Comparison of ENCODE assay signal across 12 cellular contexts in genomic region chr2:134235771-134236170, GRCh38. TPM values are rescaled to one million over a fixed set of nuclear protein-coding genes. Genes with fewer than 3 reads are reported as not detected.
A peak's percentile ranks its signal among the peaks of the same experiment; 100 is the strongest.
DNase-seq lines count a peak whose midpoint lies in the region; ATAC-seq and TF ChIP-seq lines count a peak whose summit lies in the region.
"Had no signal": no experiment of that assay in that cellular context is flagged by ENCODE, and none has a peak within 500 bp of the region (broad histone marks: within the 10 kb centered on the region; RNA-seq: fewer than 3 reads in every experiment).

No MANE protein-coding gene starts in this region.

- H3K9me3 ChIP-seq in CD8-positive, alpha-beta T cell (ENCODE audit: low read length) = no peaks in the 10 kb centered on the region
- H3K9me3 ChIP-seq in osteoblast (ENCODE audit: low read depth, low read length) = no peaks in the 10 kb centered on the region
- H3K9me3 ChIP-seq: Peyer's patch had no signal

- no peak for DNase-seq in CD8-positive, alpha-beta T cell
- DNase-seq in central memory CD8-positive, alpha-beta T cell (ENCODE audit: low spot score in 2 of 2) = no peak
- no peak for DNase-seq in osteoblast (ENCODE audit: insufficient read length, low spot score, missing footprints)
- no peak for DNase-seq in stimulated activated CD4-positive, alpha-beta T cell treated with anti-CD3 and anti-CD28 coated beads, Interleukin-12 subunit alpha, Interleukin-12 subunit beta, amount 100 ng/mL, for 4 hours
- no peak for DNase-seq in effector CD8-positive, alpha-beta T cell (lab: John Stamatoyannopoulos, UW)
- DNase-seq: central memory CD4-positive, alpha-beta T cell; NCI-H1092 treated with DMSO at 0.1 percent for 48 hours; Peyer's patch had no signal

- H3K27me3 ChIP-seq in CD8-positive, alpha-beta T cell (ENCODE audit: insufficient read depth, low read length) = no peaks in the 10 kb centered on the region
- H3K27me3 ChIP-seq in KMS-11 (ENCODE audit: insufficient read depth, low read depth) = no peaks in the 10 kb centered on the region
- H3K27me3 ChIP-seq in osteoblast (ENCODE audit: insufficient read depth, low read length) = no peaks in the 10 kb centered on the region
- H3K27me3 ChIP-seq: Peyer's patch had no signal

- intact Hi-C loops in CD8-positive, alpha-beta T cell (cut with DNase I, micrococcal nuclease) = no loop called here

- H4K20me1 ChIP-seq in KMS-11 (ENCODE audit: insufficient read depth) = no peaks in the 10 kb centered on the region
- no peaks in the 10 kb centered on the region for H4K20me1 ChIP-seq in osteoblast (ENCODE audit: insufficient read depth, low read length)

- H3K27ac ChIP-seq in CD8-positive, alpha-beta T cell (ENCODE audit: low read depth, low read length) = no peak overlapping the region
- peak overlapping the region; percentile 79; the same call in 1 of the 2 replicates for H3K27ac ChIP-seq in KMS-11
- no peak overlapping the region for H3K27ac ChIP-seq in osteoblast (ENCODE audit: low read depth, low read length)

- no peaks in the 10 kb centered on the region for H3K27me3 Mint-ChIP-seq in CD8-positive, alpha-beta T cell (ENCODE audit: low read depth)
- no peaks in the 10 kb centered on the region for H3K27me3 Mint-ChIP-seq in central memory CD8-positive, alpha-beta T cell

- H2AFZ ChIP-seq in KMS-11 (ENCODE audit: low read depth) = no peak overlapping the region
- peak overlapping the region; percentile 27 for H2AFZ ChIP-seq in osteoblast (ENCODE audit: low read length)

- no peaks in the 10 kb centered on the region for H3K36me3 Mint-ChIP-seq in CD8-positive, alpha-beta T cell
- H3K36me3 Mint-ChIP-seq in central memory CD8-positive, alpha-beta T cell (ENCODE audit: insufficient read depth) = peaks cover 2% of the 10 kb centered on the region
- H3K36me3 Mint-ChIP-seq: activated naive CD4-positive, alpha-beta T cell treated with anti-CD3 and anti-CD28 coated beads, Interleukin-2, amount 50 U/mL, for 72 hours had no signal

- H3K4me1 ChIP-seq in CD8-positive, alpha-beta T cell (ENCODE audit: insufficient read depth, low read length) = peaks cover 55% of the 10 kb centered on the region
- H3K4me1 ChIP-seq in KMS-11 (ENCODE audit: low read depth, poor library complexity, severe bottlenecking) = peaks cover 79% of the 10 kb centered on the region
- peaks cover 36% of the 10 kb centered on the region for H3K4me1 ChIP-seq in osteoblast (ENCODE audit: insufficient read depth, low read length)

- H3K36me3 ChIP-seq in CD8-positive, alpha-beta T cell (ENCODE audit: insufficient read depth, low read length) = no peaks in the 10 kb centered on the region
- H3K36me3 ChIP-seq in KMS-11 (ENCODE audit: insufficient read depth) (no peaks in the 10 kb centered on the region), osteoblast (ENCODE audit: insufficient read depth, low read length) (no peaks in the 10 kb centered on the region)
- H3K36me3 ChIP-seq: Peyer's patch had no signal

- no peak for ATAC-seq in CD8-positive, alpha-beta T cell
- ATAC-seq in central memory CD8-positive, alpha-beta T cell (replicated peaks; ENCODE audit: extremely low read depth, poor library complexity, severe bottlenecking) = no peak
- no peak for ATAC-seq in HG02885 (IDR thresholded peaks at IDR 0.05; ENCODE audit: poor library complexity, unreplicated experiment)
- ATAC-seq: K562 had no signal

- no peak overlapping the region for H3K4me3 ChIP-seq in CD8-positive, alpha-beta T cell (ENCODE audit: low read depth, low read length)
- H3K4me3 ChIP-seq in KMS-11 (IDR thresholded peaks at IDR 0.05; ENCODE audit: insufficient read depth, low read depth, low read length) (no peak overlapping the region), osteoblast (ENCODE audit: insufficient read depth, low read length) (no peak overlapping the region)
- H3K4me3 ChIP-seq: K562, Peyer's patch had no signal

- peak overlapping the region; percentile 5 for H3K4me3 Mint-ChIP-seq in CD8-positive, alpha-beta T cell
- H3K4me3 Mint-ChIP-seq in central memory CD8-positive, alpha-beta T cell = no peak overlapping the region

- POLR2A ChIA-PET in CD8-positive, alpha-beta T cell (lab: Charles Lee) = interaction anchor here (0.8 to 1.4 kb wide), 4 partner anchors 8 to 66 kb away, joined by 3 to 5 read pairs (median 4); no protein-coding TSS in a partner anchor

- TF ChIP-seq CTCF in CD8-positive, alpha-beta T cell (IDR thresholded peaks at IDR 0.05) = no peak
- TF ChIP-seq CTCF in KMS-11 (conservative IDR thresholded peaks at IDR 0.05; ENCODE audit: low read depth, low read length) (no peak), osteoblast (IDR thresholded peaks at IDR 0.05; ENCODE audit: extremely low read depth, low read depth, low read length) (no peak)

- no peak overlapping the region for H3K9ac ChIP-seq in KMS-11

- peaks cover 83% of the 10 kb centered on the region for H3K4me1 Mint-ChIP-seq in CD8-positive, alpha-beta T cell (ENCODE audit: low read depth)
- H3K4me1 Mint-ChIP-seq in central memory CD8-positive, alpha-beta T cell = peaks cover 79% of the 10 kb centered on the region

- CTCF ChIA-PET in CD8-positive, alpha-beta T cell (lab: Charles Lee) = interaction anchor here (1.0 to 3.2 kb wide), 5 partner anchors 10 to 117 kb away, joined by 3 to 24 read pairs (median 13); partner anchors contain the start of gene MGAT5

- H3K9me3 Mint-ChIP-seq in CD8-positive, alpha-beta T cell = peaks cover 4% of the 10 kb centered on the region
- peaks cover 5% of the 10 kb centered on the region for H3K9me3 Mint-ChIP-seq in central memory CD8-positive, alpha-beta T cell

- peaks cover 63% of the 10 kb centered on the region for H3K79me2 ChIP-seq in KMS-11 (ENCODE audit: insufficient read depth, low read depth)
- H3K79me2 ChIP-seq in osteoblast (ENCODE audit: insufficient read depth, low read length) = peaks cover 22% of the 10 kb centered on the region

- H3K4me2 ChIP-seq in KMS-11 = peak overlapping the region; percentile 80; the same call in 1 of the 2 replicates
- peak overlapping the region; percentile 16 for H3K4me2 ChIP-seq in osteoblast (ENCODE audit: insufficient read depth, low read length)

- H3K27ac Mint-ChIP-seq in CD8-positive, alpha-beta T cell = peak overlapping the region; percentile 80
- peak overlapping the region; percentile 87 for H3K27ac Mint-ChIP-seq in central memory CD8-positive, alpha-beta T cell (ENCODE audit: low read depth)
- H3K27ac Mint-ChIP-seq: activated naive CD4-positive, alpha-beta T cell treated with anti-CD3 and anti-CD28 coated beads, Interleukin-2, amount 50 U/mL, for 72 hours had no signal

RNA-seq across cellular contexts. Expression of gene MGAT5, which starts 18.1 kb away (rescaled TPM):
- 10 to 100 TPM; 49.6 to 52.9 TPM for total RNA-seq in CD8-positive, alpha-beta T cell
- total RNA-seq in osteoblast = 28.3 and 29.7 TPM in 2 replicates
